In genomic region chr2:90069290-90069894, GRCh38 we compare ENCODE assay signal across 9 cellular contexts.
A peak's percentile ranks its signal among the peaks of the same experiment; 100 is the strongest.
DNase-seq lines count a peak whose midpoint lies in the region; ATAC-seq and TF ChIP-seq lines count a peak whose summit lies in the region.
"Had no signal": no experiment of that assay in that cellular context is flagged by ENCODE, and none has a peak within 500 bp of the region (broad histone marks: within the 10 kb centered on the region; RNA-seq: fewer than 3 reads in every experiment).

No MANE protein-coding gene starts in this region.

- peak; percentile 65 for TF ChIP-seq CTCF in MM.1S (IDR thresholded peaks at IDR 0.05; ENCODE audit: low read length)
- peak; percentile 45 for TF ChIP-seq CTCF in parathyroid adenoma (IDR thresholded peaks at IDR 0.05)

- H3K79me2 ChIP-seq in MM.1S (ENCODE audit: low read length) (no peaks in the 10 kb centered on the region), parathyroid adenoma (no peaks in the 10 kb centered on the region)

- no peaks in the 10 kb centered on the region for H3K9me2 ChIP-seq in MM.1S (replicated peaks; ENCODE audit: insufficient read depth, low read length)

- peak; percentile 77 for ATAC-seq in GM21390 (IDR thresholded peaks at IDR 0.05; ENCODE audit: unreplicated experiment)
- no peak for ATAC-seq in naive thymus-derived CD8-positive, alpha-beta T cell

- peak overlapping the region; percentile 10; the same call in 1 of the 2 replicates for H3K27ac ChIP-seq in MM.1S (ENCODE audit: low read length)
- H3K27ac ChIP-seq in parathyroid adenoma, result no peak overlapping the region

- peak; percentile 5 to 15 for DNase-seq in NCI-H2081 (lab: John Stamatoyannopoulos, UW)
- no peak for DNase-seq in NCI-H2081 treated with DMSO at 0.1 percent for 48 hours (lab: John Stamatoyannopoulos, UW)
- peak; percentile 36 for DNase-seq in MM.1S
- DNase-seq in dermis blood vessel endothelial cell, result peak; percentile 53
- DNase-seq in midbrain (lab: John Stamatoyannopoulos, UW), result no peak
- DNase-seq in naive thymus-derived CD8-positive, alpha-beta T cell, result no peak
- DNase-seq: CD4-positive, CD25-positive, alpha-beta regulatory T cell had no signal

- H3K4me1 ChIP-seq in MM.1S (ENCODE audit: low read length), result peaks cover 16% of the 10 kb centered on the region
- peaks cover 8% of the 10 kb centered on the region for H3K4me1 ChIP-seq in parathyroid adenoma

- H3K4me3 Mint-ChIP-seq in naive thymus-derived CD8-positive, alpha-beta T cell, result no peak overlapping the region
- H3K4me3 Mint-ChIP-seq: CD4-positive, CD25-positive, alpha-beta regulatory T cell had no signal

- H3K4me2 ChIP-seq in MM.1S (ENCODE audit: low read depth, low read length), result peak overlapping the region; percentile 20; the same call in 1 of the 2 replicates
- H3K4me2 ChIP-seq in parathyroid adenoma (ENCODE audit: low read length), result no peak overlapping the region

- H3K9ac ChIP-seq in MM.1S (ENCODE audit: low read length) (no peak overlapping the region), parathyroid adenoma (no peak overlapping the region)

- H3K9me3 Mint-ChIP-seq in naive thymus-derived CD8-positive, alpha-beta T cell, result peaks cover 0 to 6% (median 3%) of the 10 kb centered on the region in 9 donors

- no peak overlapping the region for H3K27ac Mint-ChIP-seq in naive thymus-derived CD8-positive, alpha-beta T cell
- H3K27ac Mint-ChIP-seq: CD4-positive, CD25-positive, alpha-beta regulatory T cell had no signal

- no peak overlapping the region for H3K4me3 ChIP-seq in MM.1S (ENCODE audit: low read length)
- H3K4me3 ChIP-seq in parathyroid adenoma (ENCODE audit: low read depth, low read length), result no peak overlapping the region

- H3K27me3 ChIP-seq in MM.1S (replicated peaks; ENCODE audit: insufficient read depth, low read length) (no peaks in the 10 kb centered on the region), parathyroid adenoma (ENCODE audit: control insufficient read depth, insufficient read depth, low read length) (no peaks in the 10 kb centered on the region)

- H3K27me3 Mint-ChIP-seq in naive thymus-derived CD8-positive, alpha-beta T cell, result peaks cover 0 to 25% (median 6%) of the 10 kb centered on the region in 5 donors
- H3K27me3 Mint-ChIP-seq: CD4-positive, CD25-positive, alpha-beta regulatory T cell had no signal

- H2AFZ ChIP-seq in MM.1S (ENCODE audit: low read length) (no peak overlapping the region), parathyroid adenoma (no peak overlapping the region)

- H3K36me3 ChIP-seq in MM.1S (replicated peaks; ENCODE audit: insufficient read depth, low read length), result no peaks in the 10 kb centered on the region
- no peaks in the 10 kb centered on the region for H3K36me3 ChIP-seq in parathyroid adenoma (ENCODE audit: control insufficient read depth, insufficient read depth, low read length)

- peaks cover 12% of the 10 kb centered on the region; the same call in 1 of the 2 replicates for H3F3A ChIP-seq in MM.1S (ENCODE audit: insufficient read depth, low read length)

- H3K36me3 Mint-ChIP-seq in naive thymus-derived CD8-positive, alpha-beta T cell, result peaks cover 0 to 5% (median 0%) of the 10 kb centered on the region in 3 donors
- H3K36me3 Mint-ChIP-seq: CD4-positive, CD25-positive, alpha-beta regulatory T cell had no signal

- POLR2A ChIA-PET in naive thymus-derived CD8-positive, alpha-beta T cell (lab: Charles Lee), result no interaction called here

- H4K20me1 ChIP-seq in MM.1S (ENCODE audit: insufficient read depth, low read length), result no peaks in the 10 kb centered on the region

- H3K4me1 Mint-ChIP-seq in naive thymus-derived CD8-positive, alpha-beta T cell, result no peaks in the 10 kb centered on the region
- H3K4me1 Mint-ChIP-seq: CD4-positive, CD25-positive, alpha-beta regulatory T cell had no signal

- no peaks in the 10 kb centered on the region for H3K9me3 ChIP-seq in MM.1S (replicated peaks; ENCODE audit: insufficient read depth, low read length)
- H3K9me3 ChIP-seq in parathyroid adenoma (ENCODE audit: control insufficient read depth, low read length), result no peaks in the 10 kb centered on the region

Comparison
In these comparisons a context has a peak if more than half of its experiments do, and no peak if none do; other contexts are left out.
1. DNase-seq: peak in NCI-H2081 (2 of 2), MM.1S (single experiment) and dermis blood vessel endothelial cell (single experiment); none in NCI-H2081 treated with DMSO at 0.1 percent for 48 hours (single experiment), midbrain (single experiment) and naive thymus-derived CD8-positive, alpha-beta T cell (0 of 10).